12 cellular contexts compared by ENCODE assay signal in the genomic region with DNA sequence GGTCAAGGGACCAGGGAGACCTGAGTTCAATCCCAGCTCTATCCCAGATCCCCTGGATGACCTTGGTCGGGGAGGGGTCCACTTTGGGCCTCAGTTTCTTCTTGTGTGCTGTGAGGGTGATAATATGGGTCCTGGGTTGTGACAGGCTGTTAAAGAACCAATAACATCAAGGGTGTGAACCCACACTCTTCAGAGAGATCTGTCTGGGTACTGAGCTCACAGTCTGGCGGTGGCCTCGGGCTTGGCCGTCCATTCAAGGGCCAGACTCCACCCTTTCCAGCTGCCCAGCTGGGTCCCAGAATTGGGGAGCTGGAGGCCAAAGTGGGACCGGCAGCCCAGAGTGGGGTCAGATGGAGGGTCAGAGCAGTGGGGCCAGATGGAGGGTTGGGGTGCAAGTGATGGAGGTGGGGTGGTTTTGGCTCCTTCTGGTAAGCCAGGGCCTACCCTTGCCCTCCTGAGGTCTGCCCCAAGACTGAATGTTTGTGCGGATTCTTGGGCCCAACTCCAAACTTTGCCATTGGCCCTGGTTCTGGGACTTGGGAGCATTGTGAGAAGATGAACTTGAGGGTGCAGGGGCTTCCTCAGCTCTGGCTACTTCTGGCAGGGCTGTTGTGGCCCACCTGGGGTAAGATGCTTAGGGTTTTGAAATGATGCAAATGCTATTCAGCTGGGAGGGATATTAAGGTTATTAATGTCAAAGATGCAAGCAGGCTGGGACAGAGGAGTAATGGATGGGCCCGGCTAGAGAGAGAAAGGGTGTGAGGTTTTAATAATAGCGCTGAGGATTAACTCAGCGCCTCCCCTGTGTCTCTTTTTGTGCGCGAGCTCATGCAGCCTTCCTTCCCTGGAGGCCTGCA. TPM values are rescaled to one million over a fixed set of nuclear protein-coding genes. Genes with fewer than 3 reads are reported as not detected.
DNase-seq lines count a peak whose midpoint lies in the region; ATAC-seq and TF ChIP-seq lines count a peak whose summit lies in the region.
"Had no signal": no experiment of that assay in that cellular context is flagged by ENCODE, and none has a peak within 500 bp of the region (broad histone marks: within the 10 kb centered on the region; RNA-seq: fewer than 3 reads in every experiment).

No MANE protein-coding gene starts in this region.

- intact Hi-C loops in PC-3 (cut with micrococcal nuclease): no loop called here

- H3K4me3 ChIP-seq in BE2C (ENCODE audit: low read depth, low read length) (peak overlapping the region; percentile 56; the same call in 1 of the 2 replicates), PC-3 (ENCODE audit: low read length) (no peak overlapping the region), fibroblast of villous mesenchyme (ENCODE audit: low read depth, low read length) (peak overlapping the region; percentile 49), osteoblast (ENCODE audit: insufficient read depth, low read length) (peak overlapping the region; percentile 77)
- H3K4me3 ChIP-seq: SJCRH30 had no signal

- H3K27me3 ChIP-seq in BE2C: peaks cover 11% of the 10 kb centered on the region
- H3K27me3 ChIP-seq in PC-3 (ENCODE audit: low read length): no peaks in the 10 kb centered on the region
- H3K27me3 ChIP-seq in osteoblast (ENCODE audit: insufficient read depth, low read length): no peaks in the 10 kb centered on the region

- no peaks in the 10 kb centered on the region for H3F3A ChIP-seq in PC-3 (ENCODE audit: low read length, unreplicated experiment)

- H3K79me2 ChIP-seq in PC-3 (ENCODE audit: low read length) (no peaks in the 10 kb centered on the region), osteoblast (ENCODE audit: insufficient read depth, low read length) (peaks cover 43% of the 10 kb centered on the region)

- H3K36me3 ChIP-seq in BE2C (no peaks in the 10 kb centered on the region), PC-3 (ENCODE audit: low read depth, low read length) (no peaks in the 10 kb centered on the region), osteoblast (ENCODE audit: insufficient read depth, low read length) (no peaks in the 10 kb centered on the region)
- H3K36me3 ChIP-seq: SJCRH30 had no signal

- BruUV-seq in PC-3 (replicated peaks; lab: Mats Ljungman, UMichigan): no TSS peak

- H3K4me1 ChIP-seq in BE2C: peaks cover 5% of the 10 kb centered on the region; the same call in 1 of the 2 replicates
- H3K4me1 ChIP-seq in PC-3 (ENCODE audit: insufficient read depth, low read length): peaks cover 11% of the 10 kb centered on the region; the same call in 1 of the 2 replicates
- peaks cover 11% of the 10 kb centered on the region for H3K4me1 ChIP-seq in osteoblast (ENCODE audit: insufficient read depth, low read length)
- H3K4me1 ChIP-seq: SJCRH30 had no signal

- no peak overlapping the region for H3K27ac ChIP-seq in PC-3 (ENCODE audit: low read length)
- H3K27ac ChIP-seq in osteoblast (ENCODE audit: low read depth, low read length): no peak overlapping the region
- H3K27ac ChIP-seq: SJCRH30 had no signal

- POLR2A ChIA-PET in PC-3 (lab: Charles Lee; ENCODE audit: unreplicated experiment): no interaction called here

- no peaks in the 10 kb centered on the region for H4K20me1 ChIP-seq in PC-3 (ENCODE audit: low read length)
- H4K20me1 ChIP-seq in osteoblast (ENCODE audit: insufficient read depth, low read length): no peaks in the 10 kb centered on the region

- no peaks in the 10 kb centered on the region for H3K9me2 ChIP-seq in PC-3 (replicated peaks; ENCODE audit: low read length)

- 0 out of 2 replicates have a peak overlapping the region, but pooled peaks have one; percentile 80 for H3K4me2 ChIP-seq in PC-3 (ENCODE audit: low read length)
- H3K4me2 ChIP-seq in osteoblast (ENCODE audit: insufficient read depth, low read length): peak overlapping the region; percentile 84

- CTCF ChIA-PET in PC-3 (lab: Charles Lee): no interaction called here

- ATAC-seq in PC-3 (no peak), HG02588 (IDR thresholded peaks at IDR 0.05; ENCODE audit: unreplicated experiment) (no peak), HG03442 (IDR thresholded peaks at IDR 0.05; ENCODE audit: unreplicated experiment) (no peak)

- TF ChIP-seq CTCF in BE2C (IDR thresholded peaks at IDR 0.05; ENCODE audit: low read depth, low read length) (no peak), PC-3 (conservative IDR thresholded peaks at IDR 0.05; ENCODE audit: low read depth, low read length) (no peak), fibroblast of villous mesenchyme (IDR thresholded peaks at IDR 0.05; ENCODE audit: insufficient read depth, low read depth, low read length) (no peak), osteoblast (IDR thresholded peaks at IDR 0.05; ENCODE audit: extremely low read depth, low read depth, low read length) (no peak)

- DNase-seq in BE2C (no peak), PC-3 (no peak), fibroblast of villous mesenchyme (ENCODE audit: low read depth) (no peak), osteoblast (ENCODE audit: insufficient read length, low spot score, missing footprints) (peak; percentile 47), T1000 (lab: John Stamatoyannopoulos, UW) (no peak), ureter (ENCODE audit: low spot score) (no peak)
- DNase-seq: foreskin melanocyte, NCI-H1048, SJCRH30, trophoblast cell had no signal

- H3K9ac ChIP-seq in PC-3 (ENCODE audit: low read length): no peak overlapping the region

- H3K9me3 ChIP-seq in BE2C (no peaks in the 10 kb centered on the region), PC-3 (ENCODE audit: low read length) (no peaks in the 10 kb centered on the region), osteoblast (ENCODE audit: low read depth, low read length) (no peaks in the 10 kb centered on the region)
- H3K9me3 ChIP-seq: SJCRH30 had no signal

- H2AFZ ChIP-seq in PC-3 (ENCODE audit: low read length) (no peak overlapping the region), osteoblast (ENCODE audit: low read length) (no peak overlapping the region)

RNA-seq across cellular contexts. Expression of gene CORO2B, which starts 1.5 kb away (rescaled TPM):
- 23.7 TPM for polyA plus RNA-seq in BE2C (2012; ENCODE audit: insufficient read depth, insufficient read length, low read depth)
- total RNA-seq in PC-3 (2014; rRNA removed): 0.66 and 0.92 TPM in 2 replicates
- total RNA-seq in fibroblast of villous mesenchyme: 8.7 and 9.5 TPM in 2 replicates
- total RNA-seq in osteoblast: 10.5 and 14.1 TPM in 2 replicates
- 5.4 TPM for total RNA-seq in ureter
- total RNA-seq: SJCRH30 had no signal
